In genomic region chr10:125878957-125879835, GRCh38 we compare ENCODE assay signal across 15 cellular contexts. TPM values are rescaled to one million over a fixed set of nuclear protein-coding genes. Genes with fewer than 3 reads are reported as not detected.
DNase-seq lines count a peak whose midpoint lies in the region; FAIRE-seq and TF ChIP-seq lines count a peak whose summit lies in the region.
"Had no signal": no experiment of that assay in that cellular context is flagged by ENCODE, and none has a peak within 500 bp of the region (broad histone marks: within the 10 kb centered on the region; RNA-seq: fewer than 3 reads in every experiment).

No MANE protein-coding gene starts in this region.

- no peak overlapping the region for H3K4me3 ChIP-seq in AG04449 (ENCODE audit: low read depth, low read length)
- H3K4me3 ChIP-seq: BLaER1 treated with 17β-estradiol and CSF1 and Interleukin-3, amounts not matched to agents 10 nM and 100 nM; GM23338; lower lobe of right lung had no signal

- no peaks in the 10 kb centered on the region for H3K4me1 Mint-ChIP-seq in activated CD4-positive, alpha-beta memory T cell treated with anti-CD3 and anti-CD28 coated beads, Interleukin-2, amount 10 ng/mL, durations not matched to agents 7 days and 5 days

- no peaks in the 10 kb centered on the region for H3K9me3 Mint-ChIP-seq in activated CD4-positive, alpha-beta memory T cell treated with anti-CD3 and anti-CD28 coated beads, Interleukin-2, amount 10 ng/mL, durations not matched to agents 7 days and 5 days

- no peaks in the 10 kb centered on the region for H3K27me3 Mint-ChIP-seq in activated CD4-positive, alpha-beta memory T cell treated with anti-CD3 and anti-CD28 coated beads, Interleukin-2, amount 10 ng/mL, durations not matched to agents 7 days and 5 days
- H3K27me3 Mint-ChIP-seq: stimulated activated naive CD8-positive, alpha-beta T cell treated with anti-CD3 and anti-CD28 coated beads, Interleukin-15, Interleukin-2, amounts not matched to agents 100 ng/mL and 50 ng/mL, for 24 hours had no signal

- no peak overlapping the region for H3K4me3 Mint-ChIP-seq in activated CD4-positive, alpha-beta memory T cell treated with anti-CD3 and anti-CD28 coated beads, Interleukin-2, amount 10 ng/mL, durations not matched to agents 7 days and 5 days
- H3K4me3 Mint-ChIP-seq: GM23338; stimulated activated naive CD8-positive, alpha-beta T cell treated with anti-CD3 and anti-CD28 coated beads, Interleukin-15, Interleukin-2, amounts not matched to agents 100 ng/mL and 50 ng/mL, for 24 hours; T-helper 1 cell treated with Interleukin-12 subunit alpha and Interleukin-12 subunit beta and Interleukin-4 antibody, amounts not matched to agents 30 μg/mL and 1 μg/mL, for 36 hours had no signal

- CTCF ChIA-PET in AG04449 (lab: Yijun Ruan, JAX): interaction anchor here (8.9 kb wide), 1 partner anchor 10 kb away, joined by 62 read pairs; no protein-coding TSS in a partner anchor
- CTCF ChIA-PET in activated CD4-positive, alpha-beta memory T cell treated with anti-CD3 and anti-CD28 coated beads, Interleukin-2, amount 10 ng/mL, durations not matched to agents 7 days and 5 days (lab: Charles Lee): interaction anchor here (0.6 kb wide), 1 partner anchor 11 kb away, joined by 4 read pairs; no protein-coding TSS in a partner anchor

- peaks cover 4% of the 10 kb centered on the region for H3K36me3 Mint-ChIP-seq in activated CD4-positive, alpha-beta memory T cell treated with anti-CD3 and anti-CD28 coated beads, Interleukin-2, amount 10 ng/mL, durations not matched to agents 7 days and 5 days (ENCODE audit: low read depth)

- TF ChIP-seq CTCF in AG04449 (IDR thresholded peaks at IDR 0.05; ENCODE audit: insufficient read depth, low read length, missing control alignments): no peak

- POLR2A ChIA-PET in AG04449 (lab: Yijun Ruan, JAX): no interaction called here
- POLR2A ChIA-PET in activated CD4-positive, alpha-beta memory T cell treated with anti-CD3 and anti-CD28 coated beads, Interleukin-2, amount 10 ng/mL, durations not matched to agents 7 days and 5 days (lab: Charles Lee): no interaction called here

- no peak overlapping the region for H3K27ac Mint-ChIP-seq in activated CD4-positive, alpha-beta memory T cell treated with anti-CD3 and anti-CD28 coated beads, Interleukin-2, amount 10 ng/mL, durations not matched to agents 7 days and 5 days
- H3K27ac Mint-ChIP-seq: GM23338; stimulated activated naive CD8-positive, alpha-beta T cell treated with anti-CD3 and anti-CD28 coated beads, Interleukin-15, Interleukin-2, amounts not matched to agents 100 ng/mL and 50 ng/mL, for 24 hours had no signal

- FAIRE-seq in islet of Langerhans (lab: Jason Lieb, UNC): peak; percentile 85

- DNase-seq in AG04449 (ENCODE audit: low read depth, low spot score): peak; percentile 65
- peak; percentile 42 for DNase-seq in HS-27A (ENCODE audit: low read depth)
- DNase-seq in astrocyte of the hippocampus (ENCODE audit: low read depth, low spot score): peak; percentile 89
- no peak for DNase-seq in activated CD4-positive, alpha-beta memory T cell treated with anti-CD3 and anti-CD28 coated beads, Interleukin-2, amount 10 ng/mL, durations not matched to agents 7 days and 5 days
- DNase-seq in SIG-M5 (lab: John Stamatoyannopoulos, UW): no peak
- no peak for DNase-seq in iPS-NIHi7 (ENCODE audit: extremely low spot score)
- DNase-seq in NCI-H510A (lab: John Stamatoyannopoulos, UW): no peak
- DNase-seq: lower lobe of right lung; NCI-H2171 treated with DMSO at 0.1 percent for 48 hours; stimulated activated CD4-positive, alpha-beta T cell treated with anti-CD3 and anti-CD28 coated beads, Interleukin-12 subunit alpha, Interleukin-12 subunit beta, amount 100 ng/mL, for 4 hours had no signal

RNA-seq across cellular contexts. Expression of gene DHX32, which starts 1.9 kb away (rescaled TPM):
- 10 to 100 TPM in 1 of 2 experiments, 1 to 10 TPM in 1; 9.6 to 11.1 TPM for total RNA-seq in activated CD4-positive, alpha-beta memory T cell treated with anti-CD3 and anti-CD28 coated beads, Interleukin-2, amount 10 ng/mL, durations not matched to agents 7 days and 5 days

RNA-seq across cellular contexts. Expression of gene FANK1, which starts 17.2 kb away (rescaled TPM):
- total RNA-seq in activated CD4-positive, alpha-beta memory T cell treated with anti-CD3 and anti-CD28 coated beads, Interleukin-2, amount 10 ng/mL, durations not matched to agents 7 days and 5 days: under 1 TPM; 0.63 to 0.68 TPM

RNA-seq across cellular contexts. Expression of gene BCCIP, which starts 55.9 kb away (rescaled TPM):
- 10 to 100 TPM; 44.5 to 48.8 TPM for total RNA-seq in activated CD4-positive, alpha-beta memory T cell treated with anti-CD3 and anti-CD28 coated beads, Interleukin-2, amount 10 ng/mL, durations not matched to agents 7 days and 5 days

RNA-seq across cellular contexts. Expression of gene UROS, which starts 56.1 kb away (rescaled TPM):
- total RNA-seq in activated CD4-positive, alpha-beta memory T cell treated with anti-CD3 and anti-CD28 coated beads, Interleukin-2, amount 10 ng/mL, durations not matched to agents 7 days and 5 days: 10 to 100 TPM; 35.9 to 38.3 TPM

Comparison
In these comparisons a context has a peak if more than half of its experiments do, and no peak if none do; other contexts are left out.
1. DNase-seq: peak in AG04449 (single experiment), HS-27A (single experiment) and astrocyte of the hippocampus (single experiment); none in activated CD4-positive, alpha-beta memory T cell treated with anti-CD3 and anti-CD28 coated beads, Interleukin-2, amount 10 ng/mL, durations not matched to agents 7 days and 5 days (single experiment), SIG-M5 (single experiment), iPS-NIHi7 (single experiment) and NCI-H510A (single experiment).